In genomic region chr4:153428816-153429592, GRCh38 we compare ENCODE assay signal across 15 cellular contexts. TPM values are rescaled to one million over a fixed set of nuclear protein-coding genes. Genes with fewer than 3 reads are reported as not detected.
DNase-seq lines count a peak whose midpoint lies in the region; ATAC-seq and TF ChIP-seq lines count a peak whose summit lies in the region.
"Had no signal": no experiment of that assay in that cellular context is flagged by ENCODE, and none has a peak within 500 bp of the region (broad histone marks: within the 10 kb centered on the region; RNA-seq: fewer than 3 reads in every experiment).

No MANE protein-coding gene starts in this region.

- no peak for TF ChIP-seq EP300 in stomach (IDR thresholded peaks at IDR 0.05)

- no peaks in the 10 kb centered on the region for H3K27me3 ChIP-seq in GM23248 (replicated peaks; ENCODE audit: insufficient read depth)
- H3K27me3 ChIP-seq in osteoblast (ENCODE audit: insufficient read depth, low read length) = no peaks in the 10 kb centered on the region
- H3K27me3 ChIP-seq in stomach = no peaks in the 10 kb centered on the region

- no peak overlapping the region for H3K9ac ChIP-seq in GM23248

- peaks cover 28% of the 10 kb centered on the region for H3K4me1 Mint-ChIP-seq in chondrocyte (ENCODE audit: low read depth)

- H3K27me3 Mint-ChIP-seq in chondrocyte (ENCODE audit: low read depth) = no peaks in the 10 kb centered on the region

- H3K4me1 ChIP-seq in GM23248 (ENCODE audit: insufficient read depth) = peaks cover 12% of the 10 kb centered on the region
- H3K4me1 ChIP-seq in osteoblast (ENCODE audit: insufficient read depth, low read length) = no peaks in the 10 kb centered on the region
- H3K4me1 ChIP-seq in stomach = peaks cover 6 to 19% (median 11%) of the 10 kb centered on the region in 4 donors
- H3K4me1 ChIP-seq: left ventricle myocardium inferior had no signal

- peak overlapping the region; percentile 34; the same call in 1 of the 2 replicates for H2AFZ ChIP-seq in GM23248
- H2AFZ ChIP-seq in osteoblast (ENCODE audit: low read length) = peak overlapping the region; percentile 54

- DNase-seq in Ammon's horn (ENCODE audit: low spot score) (peak; percentile 22), GM23248 (no peak), chondrocyte (ENCODE audit: low spot score) (no peak), osteoblast (ENCODE audit: insufficient read length, low spot score, missing footprints) (peak; percentile 57), SW 1271 (lab: John Stamatoyannopoulos, UW) (no peak), NCI-H2171 treated with DMSO at 0.1 percent for 48 hours (lab: John Stamatoyannopoulos, UW) (no peak), stomach (no peak)
- DNase-seq: cortex of kidney, hypothalamus, left ventricle myocardium inferior, NCI-H1105, NCI-H345 had no signal

- intact Hi-C loops in stomach (cut with DNase I; ENCODE audit: low total_unique reads) = no loop called here

- no peak for ATAC-seq in HG03159 (IDR thresholded peaks at IDR 0.05; ENCODE audit: unreplicated experiment)
- ATAC-seq: WTC11 had no signal

- peaks cover 37% of the 10 kb centered on the region for H3F3A ChIP-seq in GM23248 (ENCODE audit: insufficient read depth)

- in situ Hi-C loops in GM23248 (cut with MboI) = no loop called here

- H3K79me2 ChIP-seq in GM23248 (ENCODE audit: insufficient read depth) (no peaks in the 10 kb centered on the region), osteoblast (ENCODE audit: insufficient read depth, low read length) (no peaks in the 10 kb centered on the region)

- H4K20me1 ChIP-seq in GM23248 (ENCODE audit: insufficient read depth) = no peaks in the 10 kb centered on the region
- no peaks in the 10 kb centered on the region for H4K20me1 ChIP-seq in osteoblast (ENCODE audit: insufficient read depth, low read length)

- WGBS in GM23248 (ENCODE audit: low coverage in 1 of 2, low lambda C conversion rate in 2 of 2, missing lambda C conversion rate in 2 of 2), 2 experiments = 52 to 59% methylated on average over 4 of the region's 4 CpGs
- WGBS in stomach, 5 donors = 45 to 67% (median 56%) methylated on average over 4 of the region's 4 CpGs

- H3K4me3 ChIP-seq in GM23248 (no peak overlapping the region), osteoblast (ENCODE audit: insufficient read depth, low read length) (no peak overlapping the region), stomach (no peak overlapping the region)
- H3K4me3 ChIP-seq: left ventricle myocardium inferior, skin epidermis had no signal

- H3K9me3 Mint-ChIP-seq in chondrocyte (ENCODE audit: low read depth) = no peaks in the 10 kb centered on the region
- H3K9me3 Mint-ChIP-seq: WTC11 had no signal

- H3K36me3 ChIP-seq in GM23248 (ENCODE audit: low read depth) (no peaks in the 10 kb centered on the region), osteoblast (ENCODE audit: insufficient read depth, low read length) (no peaks in the 10 kb centered on the region), stomach (no peaks in the 10 kb centered on the region)
- H3K36me3 ChIP-seq: left ventricle myocardium inferior had no signal

- H3K4me3 Mint-ChIP-seq in chondrocyte (ENCODE audit: unreplicated experiment) = no peak overlapping the region
- H3K4me3 Mint-ChIP-seq: WTC11 had no signal

- no peak overlapping the region for H3K27ac ChIP-seq in GM23248
- H3K27ac ChIP-seq in osteoblast (ENCODE audit: low read depth, low read length) = no peak overlapping the region
- peak overlapping the region in 2 of 5 donors; percentile 14 to 61 for H3K27ac ChIP-seq in stomach
- H3K27ac ChIP-seq: left ventricle myocardium inferior had no signal

- peak overlapping the region; percentile 25 for H3K27ac Mint-ChIP-seq in chondrocyte (ENCODE audit: unreplicated experiment)
- H3K27ac Mint-ChIP-seq: WTC11 had no signal

- no peaks in the 10 kb centered on the region for H3K36me3 Mint-ChIP-seq in chondrocyte (ENCODE audit: low read depth)
- H3K36me3 Mint-ChIP-seq: WTC11 had no signal

- H3K4me2 ChIP-seq in GM23248 (ENCODE audit: unreplicated experiment) (no peak overlapping the region), osteoblast (ENCODE audit: insufficient read depth, low read length) (peak overlapping the region; percentile 1)

- no peak for TF ChIP-seq POLR2A in stomach (IDR thresholded peaks at IDR 0.05)

- no peaks in the 10 kb centered on the region for H3K9me2 ChIP-seq in GM23248 (ENCODE audit: insufficient read depth)

- H3K9me3 ChIP-seq in GM23248 (ENCODE audit: low read depth) = no peaks in the 10 kb centered on the region
- no peaks in the 10 kb centered on the region for H3K9me3 ChIP-seq in osteoblast (ENCODE audit: low read depth, low read length)
- no peaks in the 10 kb centered on the region for H3K9me3 ChIP-seq in stomach
- H3K9me3 ChIP-seq: left ventricle myocardium inferior had no signal

- no peak for TF ChIP-seq CTCF in chondrocyte (IDR thresholded peaks at IDR 0.05)
- TF ChIP-seq CTCF in osteoblast (IDR thresholded peaks at IDR 0.05; ENCODE audit: extremely low read depth, low read depth, low read length) = no peak
- no peak for TF ChIP-seq CTCF in stomach (IDR thresholded peaks at IDR 0.05)

RNA-seq across cellular contexts. Expression of gene TMEM131L, which starts 37.2 kb away (rescaled TPM):
- 5.7 and 11.1 TPM in 2 replicates for total RNA-seq in GM23248 (2014; rRNA removed; shearing (Covaris generic))
- polyA plus RNA-seq in GM23248 (2016; fragmentation: Nextera tagmentation; extraction: Ambion mirVana) (8.7 and 10.2 TPM in 2 replicates), stomach (1 to 10 TPM; 2.4 to 4.4 (median 2.7) TPM)
- total RNA-seq in chondrocyte (6.6 to 10.2 TPM (median 8.4 TPM) in 3 replicates), osteoblast (8.3 and 9.0 TPM in 2 replicates), stomach (10 to 100 TPM; 12.9 to 40.0 (median 19.1) TPM)

Comparison
In these comparisons a context has a peak if more than half of its experiments do, and no peak if none do; other contexts are left out.
1. DNase-seq: peak in Ammon's horn (single experiment) and osteoblast (single experiment); none in GM23248 (single experiment), chondrocyte (single experiment), SW 1271 (0 of 2), NCI-H2171 treated with DMSO at 0.1 percent for 48 hours (single experiment) and stomach (single experiment).